ENCODE assay signal across 20 cellular contexts in genomic region chr4:78765607-78766006, GRCh38.
"Had no signal": no experiment of that assay in that cellular context is flagged by ENCODE, and none has a peak within 500 bp of the region (broad histone marks: within the 10 kb centered on the region; RNA-seq: fewer than 3 reads in every experiment).

No MANE protein-coding gene starts in this region.

- H3K27ac Mint-ChIP-seq: activated T-helper 17 cell treated with anti-CD3 and anti-CD28 coated beads, Interleukin-2, amount 50 U/mL, for 72 hours; immature natural killer cell; progenitor cell of endocrine pancreas; T-cell had no signal

- DNase-seq: activated CD4-positive, alpha-beta T cell treated with anti-CD3 and anti-CD28 coated beads, Interleukin-2, amount 50 U/mL, for 1 hour; activated naive CD4-positive, alpha-beta T cell treated with Interleukin-2 at 50 U/mL for 16 hours; head of caudate nucleus; immature natural killer cell; left colon; naive thymus-derived CD8-positive, alpha-beta T cell; right cardiac atrium; stimulated activated CD4-positive, alpha-beta T cell treated with anti-CD3 and anti-CD28 coated beads, Interleukin-4, amount 100 ng/mL, for 4 hours; stimulated activated CD8-positive, alpha-beta memory T cell treated with anti-CD3 and anti-CD28 coated beads, Interleukin-4, amount 100 ng/mL, for 48 hours; stimulated activated naive CD8-positive, alpha-beta T cell treated with anti-CD3 and anti-CD28 coated beads, Interleukin-15, Interleukin-2, amounts not matched to agents 100 U/mL and 50 U/mL, for 24 hours; T-cell; T-helper 9 cell; trophoblast cell had no signal

- H3K36me3 ChIP-seq: cardiac muscle cell, suprapubic skin had no signal

- H3K27me3 Mint-ChIP-seq: progenitor cell of endocrine pancreas, T-cell had no signal

- H3K4me1 Mint-ChIP-seq: activated T-helper 17 cell treated with anti-CD3 and anti-CD28 coated beads, Interleukin-2, amount 50 U/mL, for 72 hours; immature natural killer cell had no signal

- H3K27ac ChIP-seq: cardiac muscle cell, suprapubic skin had no signal

- H3K27me3 ChIP-seq: suprapubic skin had no signal

- H3K9me3 Mint-ChIP-seq: activated T-helper 17 cell treated with anti-CD3 and anti-CD28 coated beads, Interleukin-2, amount 50 U/mL, for 72 hours; immature natural killer cell; naive thymus-derived CD8-positive, alpha-beta T cell; T-cell had no signal

- H3K4me3 ChIP-seq: cardiac muscle cell, lung, skin epidermis, suprapubic skin had no signal

- H3K4me3 Mint-ChIP-seq: activated T-helper 17 cell treated with anti-CD3 and anti-CD28 coated beads, Interleukin-2, amount 50 U/mL, for 72 hours; immature natural killer cell; naive thymus-derived CD8-positive, alpha-beta T cell; T-cell had no signal

- H3K9me3 ChIP-seq: suprapubic skin had no signal

- ATAC-seq: activated CD4-positive, CD25-positive, alpha-beta regulatory T cell treated with anti-CD3 and anti-CD28 coated beads, Interleukin-2, amount 50 U/mL, for 24 hours; activated T-helper 17 cell treated with anti-CD3 and anti-CD28 coated beads, Interleukin-2, amount 50 U/mL, for 72 hours; left colon; naive thymus-derived CD8-positive, alpha-beta T cell; right cardiac atrium; stimulated activated naive CD8-positive, alpha-beta T cell treated with anti-CD3 and anti-CD28 coated beads, Interleukin-15, Interleukin-2, amounts not matched to agents 100 U/mL and 50 U/mL, for 24 hours; T-cell had no signal
